Comparison of ENCODE assay signal across 9 cellular contexts in genomic region chr7:102272075-102272916, GRCh38. TPM values are rescaled to one million over a fixed set of nuclear protein-coding genes. Genes with fewer than 3 reads are reported as not detected.
DNase-seq lines count a peak whose midpoint lies in the region; ATAC-seq and TF ChIP-seq lines count a peak whose summit lies in the region.
"Had no signal": no experiment of that assay in that cellular context is flagged by ENCODE, and none has a peak within 500 bp of the region (broad histone marks: within the 10 kb centered on the region; RNA-seq: fewer than 3 reads in every experiment).

No MANE protein-coding gene starts in this region.

- DNase-seq in CD14-positive monocyte (ENCODE audit: low spot score) (no peak), H4 (ENCODE audit: low spot score) (peak; percentile 75), NCI-H82 treated with DMSO at 0.1 percent for 48 hours (lab: John Stamatoyannopoulos, UW; ENCODE audit: unreplicated experiment) (peak; percentile 13), epidermal melanocyte (ENCODE audit: insufficient read length, low spot score) (peak; percentile 96), mucosa of gallbladder (ENCODE audit: low spot score) (peak; percentile 70)
- DNase-seq in activated CD8-positive, alpha-beta memory T cell treated with anti-CD3 and anti-CD28 coated beads, Interleukin-2, amount 50 U/mL, for 4 hours: peak; percentile 80
- peak; percentile 36 to 62 for DNase-seq in stimulated activated CD8-positive, alpha-beta memory T cell treated with anti-CD3 and anti-CD28 coated beads, Interleukin-4, amount 100 ng/mL, for 4 hours (ENCODE audit: low read depth in 2 of 2, low spot score in 1 of 2)

- ATAC-seq in GM18907 (IDR thresholded peaks at IDR 0.05; ENCODE audit: unreplicated experiment): no peak

- peaks cover 2% of the 10 kb centered on the region for H3K4me1 Mint-ChIP-seq in CD14-positive monocyte

- no peak overlapping the region for H3K27ac Mint-ChIP-seq in CD14-positive monocyte

- TF ChIP-seq CTCF in CD14-positive monocyte (IDR thresholded peaks at IDR 0.05): peak; percentile 95

- H3K36me3 Mint-ChIP-seq in CD14-positive monocyte: peaks cover 0 to 4% of the 10 kb centered on the region in 2 donors

- peaks cover 0 to 4% (median 2%) of the 10 kb centered on the region in 3 donors for H3K27me3 Mint-ChIP-seq in CD14-positive monocyte (ENCODE audit: low read depth in 3 of 3)

- intact Hi-C loops in CD14-positive monocyte (cut with micrococcal nuclease): loop anchor here (1.0 to 10.0 kb wide), 4 partner anchors 669 to 907 kb away; partner anchors contain the start of gene COL26A1 (in 1 of the 2)

- no peaks in the 10 kb centered on the region for H3K9me3 Mint-ChIP-seq in CD14-positive monocyte
- H3K9me3 Mint-ChIP-seq: IgD-negative memory B cell had no signal

- H3K4me3 Mint-ChIP-seq in CD14-positive monocyte: no peak overlapping the region
- H3K4me3 Mint-ChIP-seq: IgD-negative memory B cell had no signal

RNA-seq across cellular contexts. Expression of gene SH2B2, which starts 14.4 kb away (rescaled TPM):
- 1 to 10 TPM; 3.8 to 4.7 TPM for polyA plus RNA-seq in CD14-positive monocyte
- 1.8 and 3.3 TPM in 2 replicates for total RNA-seq in H4 (2014; rRNA removed; shearing (Covaris generic))
- 7.2 TPM for total RNA-seq in mucosa of gallbladder
